ENCODE assay signal across 21 cellular contexts in genomic region chr1:116821763-116822162, GRCh38.
DNase-seq lines count a peak whose midpoint lies in the region; ATAC-seq, FAIRE-seq and TF ChIP-seq lines count a peak whose summit lies in the region.
"Had no signal": no experiment of that assay in that cellular context is flagged by ENCODE, and none has a peak within 500 bp of the region (broad histone marks: within the 10 kb centered on the region; RNA-seq: fewer than 3 reads in every experiment).

No MANE protein-coding gene starts in this region.

- no peak overlapping the region for H3K27ac Mint-ChIP-seq in CD14-positive monocyte
- H3K27ac Mint-ChIP-seq: CD4-positive, CD25-positive, alpha-beta regulatory T cell; CD8-positive, alpha-beta T cell; GM23338; H9; HFFc6 had no signal

- H3K79me2 ChIP-seq in K562 (ENCODE audit: control insufficient read depth, insufficient read depth, low read length): peaks cover 8% of the 10 kb centered on the region; the same call in 2 of the 3 replicates

- no peak overlapping the region for H3K4me2 ChIP-seq in K562 (ENCODE audit: insufficient read depth, low read length)
- H3K4me2 ChIP-seq: GM23338 had no signal

- DNase-seq in M059J (ENCODE audit: low read depth) (peak; percentile 37), K562 (ENCODE audit: extremely low read depth in 1 of 4, low spot score in 3 of 4) (no peak), kidney tubule cell (ENCODE audit: low spot score) (peak; percentile 55), GM03348 (ENCODE audit: low spot score) (no peak), CD14-positive monocyte (ENCODE audit: low spot score) (no peak)
- DNase-seq: C1 segment of cervical spinal cord; Caco-2; CD4-positive, CD25-positive, alpha-beta regulatory T cell; CD8-positive, alpha-beta T cell; DMS153; DND-41; H9; HFFc6 had no signal

- FAIRE-seq in K562 (lab: Jason Lieb, UNC): no peak
- FAIRE-seq: G401.6, GM12878, GM19239 had no signal

- TF ChIP-seq RAD21 in K562 (CRISPR knock-in tag; conservative IDR thresholded peaks at IDR 0.05 in 1 of 2, IDR thresholded peaks at IDR 0.05 in 1 of 2): no peak

- no peak for TF ChIP-seq POLR2A in K562 (conservative IDR thresholded peaks at IDR 0.05)

- in situ Hi-C loops in K562 (cut with MboI): loop anchor here (5.0 kb wide), 2 partner anchors 79 to 244 kb away; no protein-coding TSS in a partner anchor

- H3K4me3 ChIP-seq in HEK293 (ENCODE audit: low read depth, low read length): no peak overlapping the region
- H3K4me3 ChIP-seq in K562: no peak overlapping the region
- H3K4me3 ChIP-seq: GM12878, GM23338 had no signal

- ATAC-seq in K562: no peak
- no peak for ATAC-seq in GM21786 (IDR thresholded peaks at IDR 0.05; ENCODE audit: unreplicated experiment)
- ATAC-seq in HG02884 (IDR thresholded peaks at IDR 0.05; ENCODE audit: unreplicated experiment): no peak
- ATAC-seq: CD8-positive, alpha-beta T cell; GM12878; GM23338; HCT116 had no signal

- WGBS in K562 (ENCODE audit: insufficient coverage, low coverage, missing lambda C conversion rate): 57% methylated on average over 2 of the region's 2 CpGs

- no peak overlapping the region for H3K9ac ChIP-seq in K562 (ENCODE audit: insufficient read depth in 1 of 2, low read depth in 2 of 2, low read length in 2 of 2)

- no peaks in the 10 kb centered on the region for H3K36me3 Mint-ChIP-seq in CD14-positive monocyte
- H3K36me3 Mint-ChIP-seq: CD4-positive, CD25-positive, alpha-beta regulatory T cell; CD8-positive, alpha-beta T cell had no signal

- no peak overlapping the region for H3K4me3 Mint-ChIP-seq in CD14-positive monocyte
- H3K4me3 Mint-ChIP-seq: CD4-positive, CD25-positive, alpha-beta regulatory T cell; CD8-positive, alpha-beta T cell; GM23338; H9; HFFc6 had no signal

- H3K36me3 ChIP-seq in HEK293 (ENCODE audit: control insufficient read depth in 2 of 2, insufficient read depth in 1 of 2, low read length in 2 of 2) (no peaks in the 10 kb centered on the region), K562 (ENCODE audit: control insufficient read depth, insufficient read depth, low read length) (no peaks in the 10 kb centered on the region)

- no TSS peak for BruUV-seq in K562 (replicated peaks; lab: Mats Ljungman, UMichigan)

- no peaks in the 10 kb centered on the region for H4K20me1 ChIP-seq in K562 (replicated peaks; ENCODE audit: control insufficient read depth, insufficient read depth, low read length)

- CTCF ChIA-PET in HEK293 (lab: Yijun Ruan, JAX): no interaction called here
- CTCF ChIA-PET in K562 (lab: Yijun Ruan, JAX; ENCODE audit: low intra/inter-chr PET ratio): no interaction called here

- no peaks in the 10 kb centered on the region for H3K9me3 Mint-ChIP-seq in CD14-positive monocyte
- H3K9me3 Mint-ChIP-seq: CD4-positive, CD25-positive, alpha-beta regulatory T cell; CD8-positive, alpha-beta T cell; GM23338; H9; HFFc6 had no signal

- H3K27me3 Mint-ChIP-seq in CD14-positive monocyte (ENCODE audit: low read depth in 3 of 3): peaks cover 0 to 2% (median 0%) of the 10 kb centered on the region in 3 donors
- H3K27me3 Mint-ChIP-seq: CD4-positive, CD25-positive, alpha-beta regulatory T cell had no signal

- no peak for TF ChIP-seq CTCF in HEK293 (tag by site-specific recombination; IDR thresholded peaks at IDR 0.05)
- TF ChIP-seq CTCF in K562 (IDR thresholded peaks at IDR 0.05 in 2 of 3, conservative IDR thresholded peaks at IDR 0.05 in 1 of 3; ENCODE audit: insufficient read depth in 2 of 3, low read depth in 1 of 3, low read length in 3 of 3): no peak
- no peak for TF ChIP-seq CTCF in CD14-positive monocyte (IDR thresholded peaks at IDR 0.05)

- H3K27ac ChIP-seq in HEK293 (ENCODE audit: extremely low read depth, low read depth, low read length): no peak overlapping the region
- H3K27ac ChIP-seq in K562 (ENCODE audit: extremely low read depth, low read depth, low read length): no peak overlapping the region

- no peak for TF ChIP-seq EP300 in K562 (IDR thresholded peaks at IDR 0.05; ENCODE audit: low read length)

- no peaks in the 10 kb centered on the region for H3K27me3 ChIP-seq in K562 (ENCODE audit: control insufficient read depth in 2 of 2, insufficient read depth in 2 of 2, low read length in 2 of 2)

- H2AFZ ChIP-seq in K562 (ENCODE audit: low read depth, low read length): 0 out of 2 replicates have a peak overlapping the region, but pooled peaks have one; percentile 11
- H2AFZ ChIP-seq: GM23338 had no signal

- H3K9me3 ChIP-seq in HEK293 (ENCODE audit: control insufficient read depth, insufficient read depth, low read depth, low read length): no peaks in the 10 kb centered on the region
- no peaks in the 10 kb centered on the region for H3K9me3 ChIP-seq in K562 (replicated peaks; ENCODE audit: control insufficient read depth, insufficient read depth, low read depth, low read length)
- H3K9me3 ChIP-seq: Caco-2 had no signal

- H3K9me1 ChIP-seq in K562 (ENCODE audit: control insufficient read depth, insufficient read depth, low read length): no peaks in the 10 kb centered on the region

- intact Hi-C loops in K562 (cut with micrococcal nuclease) (no loop called here), CD14-positive monocyte (cut with micrococcal nuclease) (no loop called here)

- H3K4me1 ChIP-seq in HEK293 (ENCODE audit: control insufficient read depth, insufficient read depth, low read length) (peaks cover 6% of the 10 kb centered on the region; the same call in 1 of the 2 replicates), K562 (replicated peaks in 1 of 2; ENCODE audit: control insufficient read depth in 2 of 2, insufficient read depth in 2 of 2, low read length in 2 of 2) (peaks cover 17 to 34% of the 10 kb centered on the region in 2 experiments)
- H3K4me1 ChIP-seq: Caco-2 had no signal

- POLR2A ChIA-PET in HEK293 (lab: Yijun Ruan, JAX) (no interaction called here), K562 (lab: Yijun Ruan, JAX) (no interaction called here)

- H3K4me1 Mint-ChIP-seq in CD14-positive monocyte: peaks cover 4% of the 10 kb centered on the region

TF ChIP-seq in HEK293, 187 proteins besides CTCF, POLR2A, EP300 and RAD21:
- TF ChIP-seq ZNF266 (tag by site-specific recombination; IDR thresholded peaks at IDR 0.05; ENCODE audit: low read depth): peak; percentile 82
- TF ChIP-seq ZNF10 (tag by site-specific recombination; IDR thresholded peaks at IDR 0.05): no peak

TF ChIP-seq in K562, 482 proteins besides CTCF, POLR2A, EP300 and RAD21 (continues in another document):
- TF ChIP-seq BDP1 (IDR thresholded peaks at IDR 0.05; ENCODE audit: insufficient read depth, insufficient read length): no peak
- TF ChIP-seq SIX5 (IDR thresholded peaks at IDR 0.05; ENCODE audit: borderline replicate concordance in 1 of 2, insufficient read depth in 1 of 2, low read depth in 1 of 2, low read length in 2 of 2): no peak
- TF ChIP-seq THRAP3 (IDR thresholded peaks at IDR 0.05; ENCODE audit: borderline replicate concordance): no peak
- no peak for TF ChIP-seq ZFP30 (CRISPR knock-in tag; IDR thresholded peaks at IDR 0.05; ENCODE audit: borderline replicate concordance)
- TF ChIP-seq ZNF780A (CRISPR knock-in tag; IDR thresholded peaks at IDR 0.05): no peak
- TF ChIP-seq MAX (CRISPR knock-in tag; IDR thresholded peaks at IDR 0.05): no peak
- TF ChIP-seq SMAD2 (IDR thresholded peaks at IDR 0.05; ENCODE audit: low read depth, low read length): no peak

Comparison
In these comparisons a context has a peak if more than half of its experiments do, and no peak if none do; other contexts are left out.
1. DNase-seq: peak in M059J (single experiment) and kidney tubule cell (single experiment); none in K562 (0 of 4), GM03348 (single experiment) and CD14-positive monocyte (single experiment).